Comparison of ENCODE assay signal across 21 cellular contexts in genomic region chr10:3932597-3933380, GRCh38.
"Had no signal": no experiment of that assay in that cellular context is flagged by ENCODE, and none has a peak within 500 bp of the region (broad histone marks: within the 10 kb centered on the region; RNA-seq: fewer than 3 reads in every experiment).

No MANE protein-coding gene starts in this region.

- H3K4me3 Mint-ChIP-seq: brain; effector memory CD8-positive, alpha-beta T cell; naive thymus-derived CD8-positive, alpha-beta T cell had no signal

- H3K36me3 ChIP-seq: gastrocnemius medialis, heart right ventricle, right lobe of liver, thoracic aorta had no signal

- H3K4me3 ChIP-seq: gastrocnemius medialis, heart right ventricle, mucosa of descending colon, psoas muscle, right lobe of liver, thoracic aorta had no signal

- H3K27me3 ChIP-seq: gastrocnemius medialis, heart right ventricle, right lobe of liver had no signal

- H3K27ac Mint-ChIP-seq: brain had no signal

- ATAC-seq: effector memory CD8-positive, alpha-beta T cell; gastrocnemius medialis; heart right ventricle; mucosa of descending colon; naive thymus-derived CD8-positive, alpha-beta T cell; psoas muscle had no signal

- H3K27ac ChIP-seq: epithelial cell of prostate, gastrocnemius medialis, psoas muscle, right lobe of liver, thoracic aorta had no signal

- H3K9me3 ChIP-seq: gastrocnemius medialis, heart right ventricle, mucosa of descending colon, psoas muscle, right lobe of liver, thoracic aorta had no signal

- H3K36me3 Mint-ChIP-seq: brain; naive thymus-derived CD8-positive, alpha-beta T cell had no signal

- H3K27me3 Mint-ChIP-seq: brain; central memory CD8-positive, alpha-beta T cell; effector memory CD8-positive, alpha-beta T cell; naive thymus-derived CD8-positive, alpha-beta T cell had no signal

- H3K9me3 Mint-ChIP-seq: effector memory CD8-positive, alpha-beta T cell; naive thymus-derived CD8-positive, alpha-beta T cell had no signal

- DNase-seq: activated gamma-delta T cell; amygdala; cortex of kidney; effector memory CD8-positive, alpha-beta T cell; gastrocnemius medialis; heart right ventricle; mammary epithelial cell; mucosa of descending colon; naive thymus-derived CD8-positive, alpha-beta T cell; occipital lobe; psoas muscle; right lobe of liver; SIG-M5; stimulated activated CD4-positive, alpha-beta T cell treated with anti-CD3 and anti-CD28 coated beads, Interleukin-2, amount 100 ng/mL, for 24 hours; stimulated activated naive CD4-positive, alpha-beta T cell treated with Interleukin-2 at 50 U/mL for 16 hours; SW 1271; T1000 had no signal
